Comparison of ENCODE assay signal across 1 cellular context in genomic region chr15:41988896-41989572, GRCh38.
TF ChIP-seq lines count a peak whose summit lies in the region.

No MANE protein-coding gene starts in this region.

TF ChIP-seq in GM23338, 12 proteins besides CTCF, POLR2A, EP300 and RAD21 (continued from another document):
- TF ChIP-seq ZNF462 (CRISPR knock-in tag; IDR thresholded peaks at IDR 0.05) (no peak), EZH2 (IDR thresholded peaks at IDR 0.05; ENCODE audit: low read depth, unreplicated experiment) (no peak), ZNF331 (CRISPR knock-in tag; IDR thresholded peaks at IDR 0.05; ENCODE audit: low read depth) (no peak), CREB1 (CRISPR knock-in tag; IDR thresholded peaks at IDR 0.05; ENCODE audit: low read depth) (no peak), NANOG (IDR thresholded peaks at IDR 0.05; ENCODE audit: borderline replicate concordance) (no peak), POLR2AphosphoS5 (IDR thresholded peaks at IDR 0.05; ENCODE audit: low read depth) (no peak)
- TF ChIP-seq, protein P1, sequence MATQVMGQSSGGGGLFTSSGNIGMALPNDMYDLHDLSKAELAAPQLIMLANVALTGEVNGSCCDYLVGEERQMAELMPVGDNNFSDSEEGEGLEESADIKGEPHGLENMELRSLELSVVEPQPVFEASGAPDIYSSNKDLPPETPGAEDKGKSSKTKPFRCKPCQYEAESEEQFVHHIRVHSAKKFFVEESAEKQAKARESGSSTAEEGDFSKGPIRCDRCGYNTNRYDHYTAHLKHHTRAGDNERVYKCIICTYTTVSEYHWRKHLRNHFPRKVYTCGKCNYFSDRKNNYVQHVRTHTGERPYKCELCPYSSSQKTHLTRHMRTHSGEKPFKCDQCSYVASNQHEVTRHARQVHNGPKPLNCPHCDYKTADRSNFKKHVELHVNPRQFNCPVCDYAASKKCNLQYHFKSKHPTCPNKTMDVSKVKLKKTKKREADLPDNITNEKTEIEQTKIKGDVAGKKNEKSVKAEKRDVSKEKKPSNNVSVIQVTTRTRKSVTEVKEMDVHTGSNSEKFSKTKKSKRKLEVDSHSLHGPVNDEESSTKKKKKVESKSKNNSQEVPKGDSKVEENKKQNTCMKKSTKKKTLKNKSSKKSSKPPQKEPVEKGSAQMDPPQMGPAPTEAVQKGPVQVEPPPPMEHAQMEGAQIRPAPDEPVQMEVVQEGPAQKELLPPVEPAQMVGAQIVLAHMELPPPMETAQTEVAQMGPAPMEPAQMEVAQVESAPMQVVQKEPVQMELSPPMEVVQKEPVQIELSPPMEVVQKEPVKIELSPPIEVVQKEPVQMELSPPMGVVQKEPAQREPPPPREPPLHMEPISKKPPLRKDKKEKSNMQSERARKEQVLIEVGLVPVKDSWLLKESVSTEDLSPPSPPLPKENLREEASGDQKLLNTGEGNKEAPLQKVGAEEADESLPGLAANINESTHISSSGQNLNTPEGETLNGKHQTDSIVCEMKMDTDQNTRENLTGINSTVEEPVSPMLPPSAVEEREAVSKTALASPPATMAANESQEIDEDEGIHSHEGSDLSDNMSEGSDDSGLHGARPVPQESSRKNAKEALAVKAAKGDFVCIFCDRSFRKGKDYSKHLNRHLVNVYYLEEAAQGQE (IDR thresholded peaks at IDR 0.05; ENCODE audit: unreplicated experiment): no peak
